In genomic region chrX:21881881-21882574, GRCh38 we compare ENCODE assay signal across 34 cellular contexts. TPM values are rescaled to one million over a fixed set of nuclear protein-coding genes. Genes with fewer than 3 reads are reported as not detected.
"Had no signal": no experiment of that assay in that cellular context is flagged by ENCODE, and none has a peak within 500 bp of the region (broad histone marks: within the 10 kb centered on the region; RNA-seq: fewer than 3 reads in every experiment).

No MANE protein-coding gene starts in this region.

- H3K4me3 ChIP-seq: ascending aorta, body of pancreas, breast epithelium had no signal

- H3K4me3 Mint-ChIP-seq: activated B cell treated with CpG ODN at 0.5 μM for 24 hours; activated CD4-positive, alpha-beta memory T cell treated with anti-CD3 and anti-CD28 coated beads for 36 hours; activated CD4-positive, alpha-beta T cell treated with anti-CD3 and anti-CD28 coated beads, Interleukin-2, amount 10 ng/mL, durations not matched to agents 24 days and 14 days; activated CD8-positive, alpha-beta T cell treated with anti-CD3 and anti-CD28 coated beads for 36 hours; activated naive CD4-positive, alpha-beta T cell treated with anti-CD3 and anti-CD28 coated beads, Interleukin-2, amount 10 ng/mL, durations not matched to agents 7 days and 5 days; activated naive CD4-positive, alpha-beta T cell treated with anti-CD3 and anti-CD28 coated beads, Interleukin-2, amount 50 U/mL, for 24 hours; activated naive CD8-positive, alpha-beta T cell; activated naive CD8-positive, alpha-beta T cell treated with anti-CD3 and anti-CD28 coated beads, Interleukin-2, amount 10 ng/mL, durations not matched to agents 7 days and 5 days; activated naive CD8-positive, alpha-beta T cell treated with anti-CD3 and anti-CD28 coated beads, Interleukin-2, amount 50 U/mL, for 24 hours; activated T-cell treated with anti-CD3 and anti-CD28 coated beads, Interleukin-2, amount 50 U/mL, for 4 hours; activated T-cell treated with anti-CD3 and anti-CD28 coated beads, Interleukin-2, amount 50 U/mL, for 72 hours; activated T-helper 1 cell treated with anti-CD3 and anti-CD28 coated beads, Interleukin-12 subunit alpha, Interleukin-12 subunit beta, Interleukin-2, Interleukin-4 antibody, amounts not matched to agents 30 ng/mL and 10 ng/mL and 1 ng/mL, durations not matched to agents 14 hours and 24 hours and 36 hours; T-helper 1 cell treated with Interleukin-12 subunit alpha and Interleukin-12 subunit beta and Interleukin-4 antibody, amounts not matched to agents 30 μg/mL and 1 μg/mL, for 36 hours; T-helper 2 cell treated with Interferon-gamma antibody and Interleukin-4, amounts not matched to agents 5 μg/mL and 100 μg/mL, for 36 hours had no signal

- H3K27ac ChIP-seq: ascending aorta, body of pancreas, brain microvascular endothelial cell, breast epithelium, VCaP had no signal

- H3K4me1 ChIP-seq: ascending aorta, body of pancreas, breast epithelium had no signal

- H3K27me3 Mint-ChIP-seq: activated B cell treated with CpG ODN at 0.5 μM for 24 hours; activated CD4-positive, alpha-beta memory T cell treated with anti-CD3 and anti-CD28 coated beads for 36 hours; activated CD4-positive, alpha-beta T cell treated with anti-CD3 and anti-CD28 coated beads, Interleukin-2, amount 10 ng/mL, durations not matched to agents 24 days and 14 days; activated CD8-positive, alpha-beta T cell treated with anti-CD3 and anti-CD28 coated beads for 36 hours; activated naive CD4-positive, alpha-beta T cell treated with anti-CD3 and anti-CD28 coated beads, Interleukin-2, amount 10 ng/mL, durations not matched to agents 7 days and 5 days; activated naive CD4-positive, alpha-beta T cell treated with anti-CD3 and anti-CD28 coated beads, Interleukin-2, amount 50 U/mL, for 24 hours; activated naive CD8-positive, alpha-beta T cell; activated naive CD8-positive, alpha-beta T cell treated with anti-CD3 and anti-CD28 coated beads, Interleukin-2, amount 10 ng/mL, durations not matched to agents 7 days and 5 days; activated naive CD8-positive, alpha-beta T cell treated with anti-CD3 and anti-CD28 coated beads, Interleukin-2, amount 50 U/mL, for 24 hours had no signal

- H3K27ac Mint-ChIP-seq: activated B cell treated with CpG ODN at 0.5 μM for 24 hours; activated CD4-positive, alpha-beta memory T cell treated with anti-CD3 and anti-CD28 coated beads for 36 hours; activated CD4-positive, alpha-beta T cell treated with anti-CD3 and anti-CD28 coated beads, Interleukin-2, amount 10 ng/mL, durations not matched to agents 24 days and 14 days; activated CD8-positive, alpha-beta T cell treated with anti-CD3 and anti-CD28 coated beads for 36 hours; activated naive CD4-positive, alpha-beta T cell treated with anti-CD3 and anti-CD28 coated beads, Interleukin-2, amount 10 ng/mL, durations not matched to agents 7 days and 5 days; activated naive CD4-positive, alpha-beta T cell treated with anti-CD3 and anti-CD28 coated beads, Interleukin-2, amount 50 U/mL, for 24 hours; activated naive CD8-positive, alpha-beta T cell; activated naive CD8-positive, alpha-beta T cell treated with anti-CD3 and anti-CD28 coated beads, Interleukin-2, amount 10 ng/mL, durations not matched to agents 7 days and 5 days; activated naive CD8-positive, alpha-beta T cell treated with anti-CD3 and anti-CD28 coated beads, Interleukin-2, amount 50 U/mL, for 24 hours; activated T-cell treated with anti-CD3 and anti-CD28 coated beads, Interleukin-2, amount 50 U/mL, for 72 hours; activated T-helper 1 cell treated with anti-CD3 and anti-CD28 coated beads, Interleukin-12 subunit alpha, Interleukin-12 subunit beta, Interleukin-2, Interleukin-4 antibody, amounts not matched to agents 30 ng/mL and 10 ng/mL and 1 ng/mL, durations not matched to agents 14 hours and 24 hours and 36 hours; activated T-helper 2 cell treated with anti-CD3 and anti-CD28 coated beads, Interferon-gamma antibody, Interleukin-2, Interleukin-4, amounts not matched to agents 10 μg/mL and 5 μg/mL and 100 μg/mL, durations not matched to agents 14 hours and 24 hours and 36 hours; T-helper 1 cell treated with Interleukin-12 subunit alpha and Interleukin-12 subunit beta and Interleukin-4 antibody, amounts not matched to agents 30 μg/mL and 1 μg/mL, for 36 hours; T-helper 2 cell treated with Interferon-gamma antibody and Interleukin-4, amounts not matched to agents 5 μg/mL and 100 μg/mL, for 36 hours had no signal

- H3K9me3 Mint-ChIP-seq: activated B cell treated with CpG ODN at 0.5 μM for 24 hours; activated CD4-positive, alpha-beta memory T cell treated with anti-CD3 and anti-CD28 coated beads for 36 hours; activated CD4-positive, alpha-beta T cell treated with anti-CD3 and anti-CD28 coated beads, Interleukin-2, amount 10 ng/mL, durations not matched to agents 24 days and 14 days; activated CD8-positive, alpha-beta T cell treated with anti-CD3 and anti-CD28 coated beads for 36 hours; activated naive CD4-positive, alpha-beta T cell treated with anti-CD3 and anti-CD28 coated beads, Interleukin-2, amount 10 ng/mL, durations not matched to agents 7 days and 5 days; activated naive CD4-positive, alpha-beta T cell treated with anti-CD3 and anti-CD28 coated beads, Interleukin-2, amount 50 U/mL, for 24 hours; activated naive CD8-positive, alpha-beta T cell treated with anti-CD3 and anti-CD28 coated beads, Interleukin-2, amount 10 ng/mL, durations not matched to agents 7 days and 5 days; activated naive CD8-positive, alpha-beta T cell treated with anti-CD3 and anti-CD28 coated beads, Interleukin-2, amount 50 U/mL, for 24 hours; activated T-cell treated with anti-CD3 and anti-CD28 coated beads, Interleukin-2, amount 50 U/mL, for 4 hours; activated T-cell treated with anti-CD3 and anti-CD28 coated beads, Interleukin-2, amount 50 U/mL, for 72 hours; activated T-helper 1 cell treated with anti-CD3 and anti-CD28 coated beads, Interleukin-12 subunit alpha, Interleukin-12 subunit beta, Interleukin-2, Interleukin-4 antibody, amounts not matched to agents 30 ng/mL and 10 ng/mL and 1 ng/mL, durations not matched to agents 14 hours and 24 hours and 36 hours; activated T-helper 2 cell treated with anti-CD3 and anti-CD28 coated beads, Interferon-gamma antibody, Interleukin-2, Interleukin-4, amounts not matched to agents 10 μg/mL and 5 μg/mL and 100 μg/mL, durations not matched to agents 14 hours and 24 hours and 36 hours; T-helper 1 cell treated with Interleukin-12 subunit alpha and Interleukin-12 subunit beta and Interleukin-4 antibody, amounts not matched to agents 30 μg/mL and 1 μg/mL, for 36 hours; T-helper 2 cell treated with Interferon-gamma antibody and Interleukin-4, amounts not matched to agents 5 μg/mL and 100 μg/mL, for 36 hours had no signal

- H3K36me3 ChIP-seq: ascending aorta, brain microvascular endothelial cell, breast epithelium had no signal

- DNase-seq: activated B cell treated with CpG ODN at 0.5 μM for 24 hours; activated CD4-positive, alpha-beta memory T cell treated with anti-CD3 and anti-CD28 coated beads for 36 hours; activated CD4-positive, alpha-beta T cell treated with anti-CD3 and anti-CD28 coated beads for 4 hours; activated CD4-positive, alpha-beta T cell treated with anti-CD3 and anti-CD28 coated beads, Interleukin-2, amount 10 ng/mL, durations not matched to agents 24 days and 14 days; activated CD4-positive, alpha-beta T cell treated with anti-CD3 and anti-CD28 coated beads, Interleukin-2, amount 50 U/mL, for 1 hour; activated CD4-positive, alpha-beta T cell treated with anti-CD3 and anti-CD28 coated beads, Interleukin-2, amount 50 U/mL, for 4 hours; activated CD8-positive, alpha-beta memory T cell treated with anti-CD3 and anti-CD28 coated beads, Interleukin-2, amount 50 U/mL, for 4 hours; activated CD8-positive, alpha-beta T cell treated with anti-CD3 and anti-CD28 coated beads for 36 hours; activated effector memory CD4-positive, alpha-beta T cell treated with Interleukin-2 at 50 U/mL for 16 hours; activated gamma-delta T cell; activated naive CD4-positive, alpha-beta T cell treated with anti-CD3 and anti-CD28 coated beads, Interleukin-2, amount 10 ng/mL, durations not matched to agents 7 days and 5 days; activated naive CD4-positive, alpha-beta T cell treated with Interleukin-2 at 50 U/mL for 16 hours; activated naive CD8-positive, alpha-beta T cell treated with anti-CD3 and anti-CD28 coated beads, Interleukin-2, amount 10 ng/mL, durations not matched to agents 7 days and 5 days; activated naive CD8-positive, alpha-beta T cell treated with anti-CD3 and anti-CD28 coated beads, Interleukin-2, amount 50 U/mL, for 24 hours; activated T-cell treated with anti-CD3 and anti-CD28 coated beads for 4 hours; activated T-cell treated with anti-CD3 and anti-CD28 coated beads, Interleukin-2, amount 50 U/mL, for 1 hour; activated T-cell treated with anti-CD3 and anti-CD28 coated beads, Interleukin-2, amount 50 U/mL, for 4 hours; activated T-cell treated with anti-CD3 and anti-CD28 coated beads, Interleukin-2, amount 50 U/mL, for 72 hours; amygdala; anterior cingulate cortex; body of pancreas; brain microvascular endothelial cell; central memory CD4-positive, alpha-beta T cell; T-helper 1 cell; T-helper 9 cell had no signal

- ATAC-seq: activated CD8-positive, alpha-beta T cell treated with anti-CD3 and anti-CD28 coated beads for 36 hours; activated naive CD8-positive, alpha-beta T cell treated with anti-CD3 and anti-CD28 coated beads, Interleukin-2, amount 50 U/mL, for 24 hours; activated T-cell treated with anti-CD3 and anti-CD28 coated beads, Interleukin-2, amount 50 U/mL, for 4 hours; body of pancreas had no signal

- H3K4me1 Mint-ChIP-seq: activated B cell treated with CpG ODN at 0.5 μM for 24 hours; activated CD4-positive, alpha-beta T cell treated with anti-CD3 and anti-CD28 coated beads, Interleukin-2, amount 10 ng/mL, durations not matched to agents 24 days and 14 days; activated naive CD4-positive, alpha-beta T cell treated with anti-CD3 and anti-CD28 coated beads, Interleukin-2, amount 10 ng/mL, durations not matched to agents 7 days and 5 days; activated naive CD4-positive, alpha-beta T cell treated with anti-CD3 and anti-CD28 coated beads, Interleukin-2, amount 50 U/mL, for 24 hours; activated naive CD8-positive, alpha-beta T cell treated with anti-CD3 and anti-CD28 coated beads, Interleukin-2, amount 10 ng/mL, durations not matched to agents 7 days and 5 days; activated naive CD8-positive, alpha-beta T cell treated with anti-CD3 and anti-CD28 coated beads, Interleukin-2, amount 50 U/mL, for 24 hours had no signal

- H3K27me3 ChIP-seq: ascending aorta, body of pancreas, brain microvascular endothelial cell had no signal

- H3K9me3 ChIP-seq: ascending aorta, body of pancreas, breast epithelium had no signal

RNA-seq across cellular contexts. Expression of gene YY2, which starts 26.2 kb away (rescaled TPM):
- total RNA-seq: ascending aorta had no signal
